15 cellular contexts compared by ENCODE assay signal in the genomic region with DNA sequence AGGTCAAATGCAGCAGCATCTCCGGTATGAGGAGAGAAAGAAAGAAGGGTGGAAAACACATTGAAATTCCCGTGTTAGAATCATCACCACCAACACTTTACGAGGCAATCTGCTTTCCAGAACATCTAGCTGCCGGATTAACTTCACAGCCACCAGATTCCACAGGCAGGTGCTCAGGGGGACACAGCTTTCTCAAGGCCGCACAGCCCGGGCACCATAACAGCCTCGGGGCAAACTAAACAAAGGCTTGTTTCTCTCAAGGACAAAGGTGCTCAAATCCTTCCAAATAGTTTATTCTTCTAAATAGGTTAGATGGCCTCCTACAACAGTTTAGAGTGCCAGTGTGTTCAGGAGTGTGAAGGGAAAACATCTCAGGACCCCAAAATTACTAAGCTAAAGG.
DNase-seq lines count a peak whose midpoint lies in the region; TF ChIP-seq lines count a peak whose summit lies in the region.
"Had no signal": no experiment of that assay in that cellular context is flagged by ENCODE, and none has a peak within 500 bp of the region (broad histone marks: within the 10 kb centered on the region; RNA-seq: fewer than 3 reads in every experiment).

No MANE protein-coding gene starts in this region.

- no peak overlapping the region for H3K4me3 Mint-ChIP-seq in type B pancreatic cell

- peak; percentile 46 for DNase-seq in activated effector memory CD4-positive, alpha-beta T cell treated with anti-CD3 and anti-CD28 coated beads, Interleukin-2, amount 50 U/mL, for 16 hours
- DNase-seq in activated effector memory CD4-positive, alpha-beta T cell treated with Interleukin-2 at 50 U/mL for 16 hours: no peak
- peak; percentile 24 for DNase-seq in NCI-H69 (lab: John Stamatoyannopoulos, UW)
- DNase-seq in islet precursor cell: peak; percentile 83
- no peak for DNase-seq in type B pancreatic cell (ENCODE audit: extremely low spot score, unreplicated experiment)
- no peak for DNase-seq in DMS153 (lab: John Stamatoyannopoulos, UW)
- no peak for DNase-seq in AML-193 (lab: John Stamatoyannopoulos, UW)
- DNase-seq in stimulated activated CD4-positive, alpha-beta T cell treated with anti-CD3 and anti-CD28 coated beads, Interleukin-4, amount 100 ng/mL, for 1 hour: no peak
- DNase-seq: COR-L47, GOT3, KG1, NCI-H1694, NCI-H446 treated with DMSO at 0.1 percent for 48 hours, NCI-H774, PC-3 had no signal

- peaks cover 41% of the 10 kb centered on the region for H3K4me1 Mint-ChIP-seq in type B pancreatic cell (ENCODE audit: unreplicated experiment)

- no peaks in the 10 kb centered on the region for H3K36me3 Mint-ChIP-seq in type B pancreatic cell

- peak overlapping the region; percentile 56 for H3K27ac Mint-ChIP-seq in type B pancreatic cell

- H3K27me3 Mint-ChIP-seq in type B pancreatic cell: no peaks in the 10 kb centered on the region

- no peak for TF ChIP-seq CTCF in type B pancreatic cell (conservative IDR thresholded peaks at IDR 0.05)

- no peaks in the 10 kb centered on the region for H3K9me3 Mint-ChIP-seq in type B pancreatic cell

Comparison
In these comparisons a context has a peak if more than half of its experiments do, and no peak if none do; other contexts are left out.
1. DNase-seq: peak in activated effector memory CD4-positive, alpha-beta T cell treated with anti-CD3 and anti-CD28 coated beads, Interleukin-2, amount 50 U/mL, for 16 hours (single experiment), NCI-H69 (single experiment) and islet precursor cell (single experiment); none in activated effector memory CD4-positive, alpha-beta T cell treated with Interleukin-2 at 50 U/mL for 16 hours (single experiment), type B pancreatic cell (single experiment), DMS153 (single experiment), AML-193 (0 of 2) and stimulated activated CD4-positive, alpha-beta T cell treated with anti-CD3 and anti-CD28 coated beads, Interleukin-4, amount 100 ng/mL, for 1 hour (single experiment).